20 cellular contexts compared by ENCODE assay signal in genomic region chr3:154931484-154931883, GRCh38.
DNase-seq lines count a peak whose midpoint lies in the region; ATAC-seq and TF ChIP-seq lines count a peak whose summit lies in the region.
"Had no signal": no experiment of that assay in that cellular context is flagged by ENCODE, and none has a peak within 500 bp of the region (broad histone marks: within the 10 kb centered on the region; RNA-seq: fewer than 3 reads in every experiment).

No MANE protein-coding gene starts in this region.

- no peak overlapping the region for H3K4me3 Mint-ChIP-seq in CD4-positive, alpha-beta memory T cell
- H3K4me3 Mint-ChIP-seq: stimulated activated effector memory CD8-positive, alpha-beta T cell treated with anti-CD3 and anti-CD28 coated beads, Interleukin-12 subunit alpha, Interleukin-12 subunit beta, amount 100 ng/mL, for 72 hours had no signal

- no peaks in the 10 kb centered on the region for H3K27me3 Mint-ChIP-seq in CD4-positive, alpha-beta memory T cell

- ATAC-seq in stimulated activated naive CD8-positive, alpha-beta T cell treated with anti-CD3 and anti-CD28 coated beads, Interleukin-15, Interleukin-2, amounts not matched to agents 100 U/mL and 50 U/mL, for 24 hours = no peak
- ATAC-seq: left lung; stimulated activated effector memory CD8-positive, alpha-beta T cell treated with anti-CD3 and anti-CD28 coated beads, Interleukin-12 subunit alpha, Interleukin-12 subunit beta, amount 100 ng/mL, for 72 hours had no signal

- H3K27ac ChIP-seq in CD4-positive, alpha-beta memory T cell (ENCODE audit: low read depth, low read length) = no peak overlapping the region
- H3K27ac ChIP-seq: dorsolateral prefrontal cortex, left lung, ovary had no signal

- H3K4me1 ChIP-seq in CD4-positive, alpha-beta memory T cell (ENCODE audit: insufficient read depth, low read length) = no peaks in the 10 kb centered on the region
- H3K4me1 ChIP-seq: left lung had no signal

- POLR2A ChIA-PET in BJ (lab: Charles Lee) = interaction anchor here (0.6 to 0.9 kb wide), 2 partner anchors 40 to 148 kb away, joined by 3 to 18 read pairs; no protein-coding TSS in a partner anchor
- POLR2A ChIA-PET in CD4-positive, alpha-beta memory T cell (lab: Charles Lee; ENCODE audit: partially characterized antibody) = no interaction called here

- CTCF ChIA-PET in BJ (lab: Yijun Ruan, JAX) = interaction anchor here (0.6 kb wide), 1 partner anchor 67 kb away, joined by 4 read pairs; no protein-coding TSS in a partner anchor
- CTCF ChIA-PET in CD4-positive, alpha-beta memory T cell (lab: Charles Lee; ENCODE audit: partially characterized antibody) = no interaction called here

- H3K9me3 ChIP-seq in CD4-positive, alpha-beta memory T cell (ENCODE audit: control insufficient read depth in 1 of 2, low read length in 2 of 2) = no peaks in the 10 kb centered on the region
- H3K9me3 ChIP-seq: left lung, ovary, tibial nerve had no signal

- intact Hi-C loops in CD4-positive, alpha-beta memory T cell (cut with micrococcal nuclease) = no loop called here

- H3K27ac Mint-ChIP-seq in CD4-positive, alpha-beta memory T cell = no peak overlapping the region
- H3K27ac Mint-ChIP-seq: stimulated activated effector memory CD8-positive, alpha-beta T cell treated with anti-CD3 and anti-CD28 coated beads, Interleukin-12 subunit alpha, Interleukin-12 subunit beta, amount 100 ng/mL, for 72 hours had no signal

- no peaks in the 10 kb centered on the region for H3K4me1 Mint-ChIP-seq in CD4-positive, alpha-beta memory T cell
- H3K4me1 Mint-ChIP-seq: stimulated activated effector memory CD8-positive, alpha-beta T cell treated with anti-CD3 and anti-CD28 coated beads, Interleukin-12 subunit alpha, Interleukin-12 subunit beta, amount 100 ng/mL, for 72 hours had no signal

- H3K27me3 ChIP-seq in BJ (ENCODE audit: control insufficient read depth, insufficient read depth, low read length) = no peaks in the 10 kb centered on the region
- H3K27me3 ChIP-seq in CD4-positive, alpha-beta memory T cell (ENCODE audit: insufficient read depth, low read length) = no peaks in the 10 kb centered on the region
- H3K27me3 ChIP-seq: dorsolateral prefrontal cortex, left lung, ovary, tibial nerve had no signal

- H3K9me3 Mint-ChIP-seq in CD4-positive, alpha-beta memory T cell = peaks cover 0 to 7% (median 0%) of the 10 kb centered on the region in 8 donors

- no peaks in the 10 kb centered on the region for H3K36me3 ChIP-seq in BJ (ENCODE audit: control insufficient read depth, insufficient read depth, low read length)
- H3K36me3 ChIP-seq in CD4-positive, alpha-beta memory T cell (ENCODE audit: insufficient read depth, low read length) = no peaks in the 10 kb centered on the region
- H3K36me3 ChIP-seq: left lung, ovary, tibial nerve had no signal

- no peaks in the 10 kb centered on the region for H3K36me3 Mint-ChIP-seq in CD4-positive, alpha-beta memory T cell
- H3K36me3 Mint-ChIP-seq: stimulated activated effector memory CD8-positive, alpha-beta T cell treated with anti-CD3 and anti-CD28 coated beads, Interleukin-12 subunit alpha, Interleukin-12 subunit beta, amount 100 ng/mL, for 72 hours had no signal

- H3K4me3 ChIP-seq in BJ (ENCODE audit: low read depth, low read length) (no peak overlapping the region), choroid plexus epithelial cell (ENCODE audit: low read depth, low read length) (no peak overlapping the region)
- no peak overlapping the region for H3K4me3 ChIP-seq in CD4-positive, alpha-beta memory T cell (ENCODE audit: low read length in 2 of 2)
- H3K4me3 ChIP-seq: dorsolateral prefrontal cortex, left lung, ovary, smooth muscle cell, tibial nerve had no signal

- no peak for TF ChIP-seq CTCF in BJ (IDR thresholded peaks at IDR 0.05; ENCODE audit: insufficient read depth, low read depth, low read length)
- TF ChIP-seq CTCF in choroid plexus epithelial cell (conservative IDR thresholded peaks at IDR 0.05; ENCODE audit: low read depth, low read length) = no peak

- DNase-seq in BJ (ENCODE audit: low read depth) = peak; percentile 69
- peak; percentile 73 for DNase-seq in HS-5 (ENCODE audit: low read depth)
- DNase-seq in choroid plexus epithelial cell (ENCODE audit: low read depth) = peak; percentile 15
- peak; percentile 37 for DNase-seq in myocyte (ENCODE audit: low read depth)
- DNase-seq in CD4-positive, alpha-beta memory T cell = no peak
- DNase-seq in stimulated activated CD4-positive, alpha-beta T cell treated with anti-CD3 and anti-CD28 coated beads, Interleukin-2, amount 100 ng/mL, for 48 hours = no peak
- DNase-seq in activated CD8-positive, alpha-beta memory T cell treated with anti-CD3 and anti-CD28 coated beads for 24 hours = no peak
- DNase-seq in stimulated activated naive CD8-positive, alpha-beta T cell treated with anti-CD3 and anti-CD28 coated beads, Interleukin-15, Interleukin-2, amounts not matched to agents 100 U/mL and 50 U/mL, for 24 hours = no peak
- DNase-seq: activated CD8-positive, alpha-beta memory T cell treated with anti-CD3 and anti-CD28 coated beads, Interleukin-2, amount 50 U/mL, for 4 hours; DMS53; dorsolateral prefrontal cortex; Karpas-422; left lung; NCI-H1436; NK-92 treated with Interleukin-12 subunit alpha and Interleukin-12 subunit beta, amount 100 ng/mL, for 24 hours; ovary; SIG-M5 had no signal

Comparison
In these comparisons a context has a peak if more than half of its experiments do, and no peak if none do; other contexts are left out.
1. DNase-seq: peak in BJ (single experiment), HS-5 (single experiment), choroid plexus epithelial cell (single experiment) and myocyte (single experiment); none in CD4-positive, alpha-beta memory T cell (0 of 5), stimulated activated CD4-positive, alpha-beta T cell treated with anti-CD3 and anti-CD28 coated beads, Interleukin-2, amount 100 ng/mL, for 48 hours (0 of 2), activated CD8-positive, alpha-beta memory T cell treated with anti-CD3 and anti-CD28 coated beads for 24 hours (single experiment) and stimulated activated naive CD8-positive, alpha-beta T cell treated with anti-CD3 and anti-CD28 coated beads, Interleukin-15, Interleukin-2, amounts not matched to agents 100 U/mL and 50 U/mL, for 24 hours (single experiment).